29 cellular contexts compared by ENCODE assay signal in genomic region chr4:64334964-64335363, GRCh38.
"Had no signal": no experiment of that assay in that cellular context is flagged by ENCODE, and none has a peak within 500 bp of the region (broad histone marks: within the 10 kb centered on the region; RNA-seq: fewer than 3 reads in every experiment).

No MANE protein-coding gene starts in this region.

- H3K36me3 Mint-ChIP-seq: naive thymus-derived CD4-positive, alpha-beta T cell; natural killer cell; neural progenitor cell; stimulated activated effector memory CD8-positive, alpha-beta T cell treated with anti-CD3 and anti-CD28 coated beads, Interleukin-12 subunit alpha, Interleukin-12 subunit beta, amount 100 ng/mL, for 72 hours; type B pancreatic cell had no signal

- H3K4me3 Mint-ChIP-seq: naive thymus-derived CD4-positive, alpha-beta T cell; natural killer cell; nephron; neural progenitor cell; stimulated activated effector memory CD8-positive, alpha-beta T cell treated with anti-CD3 and anti-CD28 coated beads, Interleukin-12 subunit alpha, Interleukin-12 subunit beta, amount 100 ng/mL, for 72 hours; stimulated activated naive CD8-positive, alpha-beta T cell treated with anti-CD3 and anti-CD28 coated beads, Interleukin-15, amount 100 ng/mL, for 72 hours; type B pancreatic cell had no signal

- H3K9me3 ChIP-seq: ovary, psoas muscle, right lobe of liver, sigmoid colon, suprapubic skin, testis, tibial artery, transverse colon, upper lobe of right lung, uterus had no signal

- H3K9me3 Mint-ChIP-seq: neural progenitor cell had no signal

- H3K27ac Mint-ChIP-seq: naive thymus-derived CD4-positive, alpha-beta T cell; natural killer cell; nephron; neural progenitor cell; progenitor cell of endocrine pancreas; stimulated activated effector memory CD8-positive, alpha-beta T cell treated with anti-CD3 and anti-CD28 coated beads, Interleukin-12 subunit alpha, Interleukin-12 subunit beta, amount 100 ng/mL, for 72 hours; stimulated activated naive CD8-positive, alpha-beta T cell treated with anti-CD3 and anti-CD28 coated beads, Interleukin-15, amount 100 ng/mL, for 72 hours; type B pancreatic cell had no signal

- H3K4me1 Mint-ChIP-seq: naive thymus-derived CD4-positive, alpha-beta T cell; natural killer cell; nephron; neural progenitor cell; stimulated activated effector memory CD8-positive, alpha-beta T cell treated with anti-CD3 and anti-CD28 coated beads, Interleukin-12 subunit alpha, Interleukin-12 subunit beta, amount 100 ng/mL, for 72 hours; stimulated activated naive CD8-positive, alpha-beta T cell treated with anti-CD3 and anti-CD28 coated beads, Interleukin-15, amount 100 ng/mL, for 72 hours had no signal

- H3K36me3 ChIP-seq: neural progenitor cell, ovary, right lobe of liver, sigmoid colon, suprapubic skin, tibial artery, transverse colon, upper lobe of right lung, uterus had no signal

- H3K27ac ChIP-seq: neural progenitor cell, ovary, parathyroid adenoma, psoas muscle, right lobe of liver, sigmoid colon, suprapubic skin, testis, tibial artery, transverse colon, upper lobe of right lung, uterus had no signal

- H3K27me3 Mint-ChIP-seq: naive thymus-derived CD4-positive, alpha-beta T cell; progenitor cell of endocrine pancreas; stimulated activated naive CD8-positive, alpha-beta T cell treated with anti-CD3 and anti-CD28 coated beads, Interleukin-15, amount 100 ng/mL, for 72 hours; type B pancreatic cell had no signal

- H3K4me1 ChIP-seq: neural progenitor cell, parathyroid adenoma, psoas muscle, right lobe of liver, sigmoid colon, suprapubic skin, testis, tibial artery, transverse colon, upper lobe of right lung, uterus had no signal

- ATAC-seq: naive thymus-derived CD4-positive, alpha-beta T cell; right lobe of liver; stimulated activated effector memory CD8-positive, alpha-beta T cell treated with anti-CD3 and anti-CD28 coated beads, Interleukin-12 subunit alpha, Interleukin-12 subunit beta, amount 100 ng/mL, for 72 hours; stimulated activated naive CD8-positive, alpha-beta T cell treated with anti-CD3 and anti-CD28 coated beads, Interleukin-15, amount 100 ng/mL, for 72 hours; stimulated activated naive CD8-positive, alpha-beta T cell treated with anti-CD3 and anti-CD28 coated beads, Interleukin-15, Interleukin-2, amounts not matched to agents 100 U/mL and 50 U/mL, for 24 hours; upper lobe of right lung had no signal

- H3K27me3 ChIP-seq: neural progenitor cell, ovary, right lobe of liver, sigmoid colon, suprapubic skin, testis, tibial artery, transverse colon, upper lobe of right lung, uterus had no signal

- H3K4me3 ChIP-seq: neural progenitor cell, ovary, psoas muscle, right lobe of liver, sigmoid colon, suprapubic skin, testis, tibial artery, transverse colon, upper lobe of right lung, uterus had no signal

- DNase-seq: naive thymus-derived CD4-positive, alpha-beta T cell; natural killer cell; occipital lobe; ovary; posterior cingulate gyrus; psoas muscle; right lobe of liver; sigmoid colon; small intestine; stimulated activated CD4-positive, alpha-beta T cell treated with anti-CD3 and anti-CD28 coated beads, Interleukin-15, amount 100 ng/mL, for 24 hours; stimulated activated CD4-positive, alpha-beta T cell treated with anti-CD3 and anti-CD28 coated beads, Interleukin-2, amount 100 ng/mL, for 24 hours; stimulated activated CD4-positive, alpha-beta T cell treated with anti-CD3 and anti-CD28 coated beads, Interleukin-2, amount 100 ng/mL, for 48 hours; stimulated activated CD4-positive, alpha-beta T cell treated with anti-CD3 and anti-CD28 coated beads, Interleukin-4, amount 100 ng/mL, for 24 hours; stimulated activated naive CD4-positive, alpha-beta T cell; stimulated activated naive CD8-positive, alpha-beta T cell treated with anti-CD3 and anti-CD28 coated beads, Interleukin-15, amount 100 ng/mL, for 72 hours; stimulated activated naive CD8-positive, alpha-beta T cell treated with anti-CD3 and anti-CD28 coated beads, Interleukin-15, Interleukin-2, amounts not matched to agents 100 U/mL and 50 U/mL, for 24 hours; substantia nigra; testis; tibial artery; transverse colon; upper lobe of right lung; uterus had no signal
